ENCODE assay signal across 9 cellular contexts in the genomic region with DNA sequence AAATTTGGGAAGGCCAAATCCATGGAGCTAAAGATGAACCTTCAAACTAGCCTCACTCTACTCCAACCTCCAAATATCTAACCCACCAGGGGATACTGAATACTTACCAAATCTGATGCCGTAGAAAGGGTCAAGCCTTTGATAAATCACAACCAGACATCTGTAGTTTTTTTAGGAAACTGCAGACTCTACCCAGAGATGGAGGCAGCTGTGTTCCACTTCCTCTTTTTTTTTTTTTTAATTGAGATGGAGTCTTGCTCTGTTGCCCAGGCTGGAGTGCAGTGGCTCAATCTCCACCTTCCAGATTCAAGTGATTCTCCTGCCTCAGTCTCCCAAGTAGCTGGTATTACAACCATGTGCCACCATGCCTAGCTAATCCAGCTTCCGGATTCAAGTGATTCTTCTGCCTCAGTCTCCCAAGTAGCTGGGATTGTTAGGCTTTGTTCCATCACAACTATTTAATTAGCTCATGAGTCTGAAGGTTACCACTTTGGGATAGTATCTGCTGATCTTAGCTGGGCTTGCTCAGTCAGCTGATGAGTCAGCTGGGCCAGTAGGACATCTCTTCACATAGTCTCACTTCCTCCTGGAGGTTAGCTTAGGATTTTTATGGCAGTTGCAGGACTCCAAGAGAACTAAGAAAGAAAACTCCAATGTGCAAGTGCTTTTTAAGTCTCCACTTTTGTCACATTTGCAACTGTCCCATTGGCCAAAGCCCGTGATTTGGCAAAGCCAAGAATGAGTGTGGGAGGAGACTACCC. TPM values are rescaled to one million over a fixed set of nuclear protein-coding genes. Genes with fewer than 3 reads are reported as not detected.
DNase-seq lines count a peak whose midpoint lies in the region; ATAC-seq and TF ChIP-seq lines count a peak whose summit lies in the region.
"Had no signal": no experiment of that assay in that cellular context is flagged by ENCODE, and none has a peak within 500 bp of the region (broad histone marks: within the 10 kb centered on the region; RNA-seq: fewer than 3 reads in every experiment).

No MANE protein-coding gene starts in this region.

- WGBS in spleen, 5 donors: 77 to 88% (median 79%) methylated on average over 3 of the region's 3 CpGs

- H3K4me3 Mint-ChIP-seq in glutamatergic neuron (ENCODE audit: unreplicated experiment): no peak overlapping the region

- no peaks in the 10 kb centered on the region for H3K4me1 ChIP-seq in spleen

- H3K27me3 Mint-ChIP-seq in glutamatergic neuron (ENCODE audit: unreplicated experiment): no peaks in the 10 kb centered on the region

- no peaks in the 10 kb centered on the region for H3K36me3 ChIP-seq in spleen

- no peaks in the 10 kb centered on the region for H3K27me3 ChIP-seq in spleen (replicated peaks in 1 of 7)

- no peak for TF ChIP-seq POLR2A in spleen (IDR thresholded peaks at IDR 0.05)

- H3K36me3 Mint-ChIP-seq in glutamatergic neuron (ENCODE audit: unreplicated experiment): no peaks in the 10 kb centered on the region

- H3K4me3 ChIP-seq in fibroblast of mammary gland (ENCODE audit: control insufficient read depth, low read depth, low read length) (no peak overlapping the region), spleen (no peak overlapping the region)

- H3K4me1 Mint-ChIP-seq in glutamatergic neuron (ENCODE audit: low read depth, unreplicated experiment): no peaks in the 10 kb centered on the region

- TF ChIP-seq CTCF in fibroblast of mammary gland (conservative IDR thresholded peaks at IDR 0.05; ENCODE audit: control insufficient read depth, insufficient read depth, low read depth, low read length) (no peak), spleen (IDR thresholded peaks at IDR 0.05 in 8 of 11, conservative IDR thresholded peaks at IDR 0.05 in 3 of 11) (no peak), glutamatergic neuron (IDR thresholded peaks at IDR 0.05; ENCODE audit: partially characterized antibody, unreplicated experiment) (no peak)

- intact Hi-C loops in spleen (cut with DNase I; ENCODE audit: low total_unique reads): no loop called here

- in situ Hi-C loops in G401 (cut with HindIII; ENCODE audit: low sequenced_read_pairs): no loop called here

- peaks cover 0 to 6% (median 0%) of the 10 kb centered on the region in 8 donors for H3K9me3 ChIP-seq in spleen

- H3K9me3 Mint-ChIP-seq in glutamatergic neuron (ENCODE audit: unreplicated experiment): peaks cover 2% of the 10 kb centered on the region

- no peak overlapping the region for H3K27ac ChIP-seq in spleen

- DNase-seq in fibroblast of mammary gland (ENCODE audit: low read depth) (peak; percentile 43), G401 (ENCODE audit: low spot score) (no peak), spleen (no peak), glutamatergic neuron (no peak)
- DNase-seq: posterior cingulate gyrus had no signal

- ATAC-seq in GM18498 (IDR thresholded peaks at IDR 0.05; ENCODE audit: unreplicated experiment) (peak; percentile 88), GM21723 (IDR thresholded peaks at IDR 0.05; ENCODE audit: unreplicated experiment) (peak; percentile 88), HG03520 (IDR thresholded peaks at IDR 0.05; ENCODE audit: unreplicated experiment) (peak; percentile 90), HG03521 (IDR thresholded peaks at IDR 0.05; ENCODE audit: unreplicated experiment) (no peak)

- H3K27ac Mint-ChIP-seq in glutamatergic neuron (ENCODE audit: unreplicated experiment): no peak overlapping the region

RNA-seq across cellular contexts. Expression of a gene that starts 13.3 kb away (rescaled TPM):
- total RNA-seq in G401 (2014; rRNA removed; shearing (Covaris generic)): 0.14 TPM in 1 of 2 replicates, not detected in the other
- total RNA-seq in spleen (1 to 10 TPM in 4 of 7 donors, under 1 TPM in 3; 0.54 to 2.8 (median 1.1) TPM), glutamatergic neuron (ENCODE audit: unreplicated experiment) (0.37 TPM)
- polyA plus RNA-seq in spleen: under 1 TPM; 0.20 to 0.26 (median 0.20) TPM

RNA-seq across cellular contexts. Expression of a gene that starts 53.3 kb away (rescaled TPM):
- total RNA-seq in G401 (2014; rRNA removed; shearing (Covaris generic)): 8.4 and 13.5 TPM in 2 replicates
- total RNA-seq in spleen (10 to 100 TPM; 11.3 to 47.5 (median 37.1) TPM), glutamatergic neuron (ENCODE audit: unreplicated experiment) (21.6 TPM)
- polyA plus RNA-seq in spleen: 1 to 10 TPM; 7.4 to 9.1 (median 7.5) TPM
